ENCODE assay signal across 25 cellular contexts in genomic region chr2:217828336-217828735, GRCh38.
DNase-seq lines count a peak whose midpoint lies in the region; ATAC-seq and TF ChIP-seq lines count a peak whose summit lies in the region.
"Had no signal": no experiment of that assay in that cellular context is flagged by ENCODE, and none has a peak within 500 bp of the region (broad histone marks: within the 10 kb centered on the region; RNA-seq: fewer than 3 reads in every experiment).

No MANE protein-coding gene starts in this region.

- intact Hi-C loops in ascending aorta (cut with DNase I): no loop called here
- intact Hi-C loops in esophagus squamous epithelium (cut with DNase I): no loop called here

- WGBS in esophagus squamous epithelium, 2 donors: 29 to 39% methylated on average over 2 to 4 of the region's 4 CpGs

- no peak for ATAC-seq in thoracic aorta (ENCODE audit: insufficient number of reproducible peaks, low FRiP score, low read depth)
- ATAC-seq in HG03342 (IDR thresholded peaks at IDR 0.05; ENCODE audit: unreplicated experiment): no peak
- ATAC-seq in HG02798 (IDR thresholded peaks at IDR 0.05; ENCODE audit: poor library complexity, unreplicated experiment): no peak
- no peak for ATAC-seq in GM21360 (IDR thresholded peaks at IDR 0.05; ENCODE audit: unreplicated experiment)
- ATAC-seq: activated CD8-positive, alpha-beta T cell treated with anti-CD3 and anti-CD28 coated beads, Interleukin-2, amount 10 ng/mL, durations not matched to agents 7 days and 5 days had no signal

- TF ChIP-seq POLR2A in esophagus squamous epithelium (IDR thresholded peaks at IDR 0.05): no peak

- no peaks in the 10 kb centered on the region for H3K9me3 ChIP-seq in ascending aorta
- no peaks in the 10 kb centered on the region for H3K9me3 ChIP-seq in esophagus squamous epithelium
- H3K9me3 ChIP-seq in osteoblast (ENCODE audit: low read depth, low read length): no peaks in the 10 kb centered on the region
- H3K9me3 ChIP-seq in thoracic aorta: no peaks in the 10 kb centered on the region
- H3K9me3 ChIP-seq: Peyer's patch had no signal

- H3K27ac ChIP-seq in ascending aorta: peak overlapping the region; percentile 59 to 68
- H3K27ac ChIP-seq in esophagus squamous epithelium: peak overlapping the region; percentile 36 to 76 (median 56)
- H3K27ac ChIP-seq in osteoblast (ENCODE audit: low read depth, low read length): no peak overlapping the region
- H3K27ac ChIP-seq in thoracic aorta: peak overlapping the region; percentile 58 to 62
- H3K27ac ChIP-seq: brain microvascular endothelial cell, parathyroid adenoma had no signal

- H3K4me3 ChIP-seq in ascending aorta (no peak overlapping the region), esophagus squamous epithelium (no peak overlapping the region), osteoblast (ENCODE audit: insufficient read depth, low read length) (no peak overlapping the region), thoracic aorta (no peak overlapping the region)
- H3K4me3 ChIP-seq: Peyer's patch had no signal

- H3K4me1 ChIP-seq in ascending aorta (peaks cover 20 to 56% of the 10 kb centered on the region in 2 donors), esophagus squamous epithelium (peaks cover 12 to 82% (median 21%) of the 10 kb centered on the region in 3 donors), osteoblast (ENCODE audit: insufficient read depth, low read length) (peaks cover 14% of the 10 kb centered on the region), thoracic aorta (ENCODE audit: control insufficient read depth in 1 of 2, low read depth in 2 of 2) (peaks cover 37 to 100% of the 10 kb centered on the region in 2 donors)
- H3K4me1 ChIP-seq: parathyroid adenoma had no signal

- H2AFZ ChIP-seq in osteoblast (ENCODE audit: low read length): no peak overlapping the region
- H2AFZ ChIP-seq: parathyroid adenoma had no signal

- H4K20me1 ChIP-seq in osteoblast (ENCODE audit: insufficient read depth, low read length): peaks cover 20% of the 10 kb centered on the region

- no peak for DNase-seq in ascending aorta (ENCODE audit: low spot score in 2 of 2)
- no peak for DNase-seq in esophagus squamous epithelium (lab: John Stamatoyannopoulos, UW)
- DNase-seq in osteoblast (ENCODE audit: insufficient read length, low spot score, missing footprints): peak; percentile 51
- no peak for DNase-seq in thoracic aorta (ENCODE audit: low spot score)
- no peak for DNase-seq in D341Med (ENCODE audit: low spot score)
- DNase-seq: activated CD4-positive, alpha-beta T cell treated with anti-CD3 and anti-CD28 coated beads for 1 hour; activated CD8-positive, alpha-beta T cell treated with anti-CD3 and anti-CD28 coated beads, Interleukin-2, amount 10 ng/mL, durations not matched to agents 7 days and 5 days; activated effector memory CD4-positive, alpha-beta T cell treated with anti-CD3 and anti-CD28 coated beads, Interleukin-2, amount 50 U/mL, for 16 hours; activated T-cell treated with anti-CD3 and anti-CD28 coated beads for 4 hours; brain microvascular endothelial cell; C1 segment of cervical spinal cord; cortex of kidney; glutamatergic neuron; midbrain; NCI-H1092 treated with DMSO at 0.1 percent for 48 hours; NCI-H187 treated with DMSO at 0.1 percent for 48 hours; NCI-H2227 treated with DMSO at 0.1 percent for 48 hours; NCI-H69; Peyer's patch; stimulated activated CD8-positive, alpha-beta memory T cell treated with anti-CD3 and anti-CD28 coated beads, Interleukin-4, amount 100 ng/mL, for 48 hours; T-helper 1 cell had no signal

- TF ChIP-seq CTCF in ascending aorta (IDR thresholded peaks at IDR 0.05) (no peak), esophagus squamous epithelium (IDR thresholded peaks at IDR 0.05) (no peak), osteoblast (IDR thresholded peaks at IDR 0.05; ENCODE audit: extremely low read depth, low read depth, low read length) (no peak), thoracic aorta (IDR thresholded peaks at IDR 0.05) (no peak)

- H3K36me3 ChIP-seq in ascending aorta: peaks cover 89 to 97% of the 10 kb centered on the region in 2 donors
- H3K36me3 ChIP-seq in esophagus squamous epithelium: peaks cover 9 to 65% (median 11%) of the 10 kb centered on the region in 3 donors
- H3K36me3 ChIP-seq in osteoblast (ENCODE audit: insufficient read depth, low read length): peaks cover 51% of the 10 kb centered on the region
- H3K36me3 ChIP-seq in thoracic aorta: peaks cover 76% of the 10 kb centered on the region

- no peaks in the 10 kb centered on the region for H3K79me2 ChIP-seq in osteoblast (ENCODE audit: insufficient read depth, low read length)
- H3K79me2 ChIP-seq: parathyroid adenoma had no signal

- H3K27me3 ChIP-seq in ascending aorta (no peaks in the 10 kb centered on the region), esophagus squamous epithelium (no peaks in the 10 kb centered on the region), osteoblast (ENCODE audit: insufficient read depth, low read length) (no peaks in the 10 kb centered on the region), thoracic aorta (replicated peaks; ENCODE audit: insufficient read depth) (no peaks in the 10 kb centered on the region)
- H3K27me3 ChIP-seq: brain microvascular endothelial cell, Peyer's patch had no signal

- no peak overlapping the region for H3K4me2 ChIP-seq in osteoblast (ENCODE audit: insufficient read depth, low read length)
